Comparison of ENCODE assay signal across 13 cellular contexts in genomic region chr10:13865758-13866491, GRCh38.
DNase-seq lines count a peak whose midpoint lies in the region; ATAC-seq, FAIRE-seq and TF ChIP-seq lines count a peak whose summit lies in the region.
"Had no signal": no experiment of that assay in that cellular context is flagged by ENCODE, and none has a peak within 500 bp of the region (broad histone marks: within the 10 kb centered on the region; RNA-seq: fewer than 3 reads in every experiment).

No MANE protein-coding gene starts in this region.

- no peaks in the 10 kb centered on the region for H3K36me3 Mint-ChIP-seq in stimulated activated effector memory CD8-positive, alpha-beta T cell treated with anti-CD3 and anti-CD28 coated beads, Interleukin-12 subunit alpha, Interleukin-12 subunit beta, amount 100 ng/mL, for 72 hours
- H3K36me3 Mint-ChIP-seq: CD4-positive, CD25-positive, alpha-beta regulatory T cell had no signal

- TSS peak; percentile 90 for BruUV-seq in endothelial cell of umbilical vein (replicated peaks; lab: Mats Ljungman, UMichigan)

- 63% methylated on average over 8 of the region's 12 CpGs for WGBS in right lobe of liver (ENCODE audit: insufficient coverage, low coverage, low lambda C conversion rate, missing lambda C conversion rate)
- WGBS in testis, 2 donors: 72 to 85% methylated on average over 12 of the region's 12 CpGs

- peak; percentile 99 for FAIRE-seq in endothelial cell of umbilical vein (lab: Jason Lieb, UNC)
- FAIRE-seq: K562 had no signal

- POLR2A ChIA-PET in endothelial cell of umbilical vein (lab: Charles Lee): interaction anchor here (1.2 kb wide), 1 partner anchor 16 kb away, joined by 3 read pairs; no protein-coding TSS in a partner anchor

- TF ChIP-seq CTCF in endothelial cell of umbilical vein (IDR thresholded peaks at IDR 0.05; ENCODE audit: extremely low read depth in 1 of 2, insufficient read depth in 1 of 2, low read depth in 1 of 2, low read length in 2 of 2) (no peak), right lobe of liver (IDR thresholded peaks at IDR 0.05) (no peak), testis (IDR thresholded peaks at IDR 0.05) (no peak)

- dilution Hi-C loops in endothelial cell of umbilical vein (cut with MboI; ENCODE audit: extremely low pct_ligation_motif_present, low sequenced_read_pairs): no loop called here

- H3K9ac ChIP-seq in endothelial cell of umbilical vein (replicated peaks; ENCODE audit: extremely low read depth, insufficient read depth, low read length): peak overlapping the region; percentile 67

- no peak overlapping the region for H2AFZ ChIP-seq in endothelial cell of umbilical vein (ENCODE audit: low read depth, low read length)

- no peaks in the 10 kb centered on the region for H3K4me1 Mint-ChIP-seq in stimulated activated effector memory CD8-positive, alpha-beta T cell treated with anti-CD3 and anti-CD28 coated beads, Interleukin-12 subunit alpha, Interleukin-12 subunit beta, amount 100 ng/mL, for 72 hours

- H3K4me1 ChIP-seq in endothelial cell of umbilical vein (ENCODE audit: control insufficient read depth, extremely low read depth, insufficient read depth, low read length) (peaks cover 64% of the 10 kb centered on the region), right lobe of liver (no peaks in the 10 kb centered on the region), testis (no peaks in the 10 kb centered on the region)

- H3K4me2 ChIP-seq in endothelial cell of umbilical vein (ENCODE audit: insufficient read depth, low read length): peak overlapping the region; percentile 54

- ATAC-seq in right lobe of liver (peak; percentile 59 to 89 (median 78)), GM19397 (IDR thresholded peaks at IDR 0.05; ENCODE audit: unreplicated experiment) (no peak), GM21423 (IDR thresholded peaks at IDR 0.05; ENCODE audit: unreplicated experiment) (no peak)
- ATAC-seq in stimulated activated effector memory CD8-positive, alpha-beta T cell treated with anti-CD3 and anti-CD28 coated beads, Interleukin-12 subunit alpha, Interleukin-12 subunit beta, amount 100 ng/mL, for 72 hours: no peak
- ATAC-seq: K562 had no signal

- no peaks in the 10 kb centered on the region for H3K9me3 Mint-ChIP-seq in stimulated activated effector memory CD8-positive, alpha-beta T cell treated with anti-CD3 and anti-CD28 coated beads, Interleukin-12 subunit alpha, Interleukin-12 subunit beta, amount 100 ng/mL, for 72 hours
- H3K9me3 Mint-ChIP-seq: activated B cell treated with CpG ODN at 0.5 μM for 24 hours; CD4-positive, CD25-positive, alpha-beta regulatory T cell had no signal

- H3K4me3 Mint-ChIP-seq in stimulated activated effector memory CD8-positive, alpha-beta T cell treated with anti-CD3 and anti-CD28 coated beads, Interleukin-12 subunit alpha, Interleukin-12 subunit beta, amount 100 ng/mL, for 72 hours: no peak overlapping the region
- H3K4me3 Mint-ChIP-seq: activated B cell treated with CpG ODN at 0.5 μM for 24 hours; CD4-positive, CD25-positive, alpha-beta regulatory T cell had no signal

- peak overlapping the region; percentile 96 for H3K27ac ChIP-seq in endothelial cell of umbilical vein (ENCODE audit: insufficient read depth, low read depth, low read length)
- H3K27ac ChIP-seq in right lobe of liver: peak overlapping the region in 1 of 3 donors; percentile 51
- H3K27ac ChIP-seq in testis: no peak overlapping the region

- H4K20me1 ChIP-seq in endothelial cell of umbilical vein (replicated peaks; ENCODE audit: control insufficient read depth, extremely low read depth, insufficient read depth, low read length): no peaks in the 10 kb centered on the region

- H3K9me3 ChIP-seq in endothelial cell of umbilical vein (replicated peaks; ENCODE audit: control insufficient read depth, insufficient read depth, low read length) (no peaks in the 10 kb centered on the region), right lobe of liver (no peaks in the 10 kb centered on the region), testis (no peaks in the 10 kb centered on the region)

- peak; percentile 67 for DNase-seq in AG20443 (ENCODE audit: low spot score)
- DNase-seq in NCI-H226: peak; percentile 57
- DNase-seq in endothelial cell of umbilical vein (ENCODE audit: low read depth, low spot score): peak; percentile 89
- DNase-seq in right lobe of liver: peak in 1 of 3 donors; percentile 40
- no peak for DNase-seq in testis
- no peak for DNase-seq in stimulated activated effector memory CD8-positive, alpha-beta T cell treated with anti-CD3 and anti-CD28 coated beads, Interleukin-12 subunit alpha, Interleukin-12 subunit beta, amount 100 ng/mL, for 72 hours (ENCODE audit: low spot score in 2 of 2)
- DNase-seq: activated B cell treated with CpG ODN at 0.5 μM for 24 hours; activated naive CD4-positive, alpha-beta T cell; CD4-positive, CD25-positive, alpha-beta regulatory T cell; NCI-H748 treated with DMSO at 0.1 percent for 48 hours had no signal

- peaks cover 86% of the 10 kb centered on the region for H3K79me2 ChIP-seq in endothelial cell of umbilical vein (ENCODE audit: control insufficient read depth, insufficient read depth, low read length)

- TF ChIP-seq POLR2A in endothelial cell of umbilical vein (IDR thresholded peaks at IDR 0.05; ENCODE audit: low read depth, low read length) (no peak), right lobe of liver (IDR thresholded peaks at IDR 0.05) (no peak), testis (IDR thresholded peaks at IDR 0.05) (no peak)

- no peaks in the 10 kb centered on the region for H3K9me1 ChIP-seq in endothelial cell of umbilical vein (replicated peaks; ENCODE audit: control insufficient read depth, extremely low read depth, insufficient read depth, low read length)

- CTCF ChIA-PET in endothelial cell of umbilical vein (lab: Charles Lee): interaction anchor here (0.6 to 2.0 kb wide), 4 partner anchors 16 to 228 kb away, joined by 3 to 7 read pairs (median 5); no protein-coding TSS in a partner anchor

- intact Hi-C loops in endothelial cell of umbilical vein (cut with micrococcal nuclease) (loop anchor here (1.0 to 2.0 kb wide), 3 partner anchors 16 to 79 kb away; no protein-coding TSS in a partner anchor), right lobe of liver (cut with DNase I) (no loop called here), testis (cut with DNase I; ENCODE audit: low total_unique reads) (no loop called here)

- no peak overlapping the region for H3K27ac Mint-ChIP-seq in stimulated activated effector memory CD8-positive, alpha-beta T cell treated with anti-CD3 and anti-CD28 coated beads, Interleukin-12 subunit alpha, Interleukin-12 subunit beta, amount 100 ng/mL, for 72 hours
- H3K27ac Mint-ChIP-seq: activated B cell treated with CpG ODN at 0.5 μM for 24 hours; CD4-positive, CD25-positive, alpha-beta regulatory T cell had no signal

- H3K36me3 ChIP-seq in endothelial cell of umbilical vein (ENCODE audit: control insufficient read depth in 2 of 2, extremely low read depth in 1 of 2, insufficient read depth in 2 of 2, low read length in 2 of 2) (peaks cover 0 to 5% of the 10 kb centered on the region in 2 experiments), right lobe of liver (no peaks in the 10 kb centered on the region), testis (ENCODE audit: low read depth, missing control alignments) (no peaks in the 10 kb centered on the region)

- peak overlapping the region in 1 of 3 experiments; percentile 37 for H3K4me3 ChIP-seq in endothelial cell of umbilical vein (replicated peaks in 1 of 3; ENCODE audit: insufficient read depth in 1 of 3, low read depth in 1 of 3, low read length in 3 of 3)
- no peak overlapping the region for H3K4me3 ChIP-seq in right lobe of liver
- H3K4me3 ChIP-seq in testis: no peak overlapping the region
- H3K4me3 ChIP-seq: K562 had no signal

- H3K27me3 ChIP-seq in endothelial cell of umbilical vein (ENCODE audit: control insufficient read depth in 2 of 2, insufficient read depth in 2 of 2, low read length in 2 of 2) (no peaks in the 10 kb centered on the region), right lobe of liver (no peaks in the 10 kb centered on the region), testis (no peaks in the 10 kb centered on the region)

TF ChIP-seq in endothelial cell of umbilical vein, 7 proteins besides CTCF, POLR2A, EP300 and RAD21:
- peak; percentile 64 for TF ChIP-seq MYC (IDR thresholded peaks at IDR 0.05; ENCODE audit: low read depth, low read length)
- peak; percentile 72 for TF ChIP-seq GATA2 (IDR thresholded peaks at IDR 0.05; ENCODE audit: insufficient read depth, insufficient read length, low read depth, low read length)
- TF ChIP-seq POLR2AphosphoS5 (IDR thresholded peaks at IDR 0.05; ENCODE audit: insufficient read depth, low read depth, low read length): peak; percentile 87
- TF ChIP-seq MAX (IDR thresholded peaks at IDR 0.05; ENCODE audit: insufficient read depth, insufficient read length): peak; percentile 4
- no peak for TF ChIP-seq EZH2 (IDR thresholded peaks at IDR 0.05; ENCODE audit: borderline replicate concordance, low read depth, low read length, severe bottlenecking)
- peak; percentile 92 for TF ChIP-seq JUN (IDR thresholded peaks at IDR 0.05; ENCODE audit: borderline replicate concordance, insufficient read depth, insufficient read length, low read depth)
- TF ChIP-seq FOS (IDR thresholded peaks at IDR 0.05; ENCODE audit: borderline replicate concordance, insufficient read depth, low read length): peak; percentile 97

Comparison
In these comparisons a context has a peak if more than half of its experiments do, and no peak if none do; other contexts are left out.
1. DNase-seq: peak in AG20443 (single experiment), NCI-H226 (single experiment) and endothelial cell of umbilical vein (single experiment); none in testis (single experiment) and stimulated activated effector memory CD8-positive, alpha-beta T cell treated with anti-CD3 and anti-CD28 coated beads, Interleukin-12 subunit alpha, Interleukin-12 subunit beta, amount 100 ng/mL, for 72 hours (0 of 2).
2. ATAC-seq: peak in right lobe of liver (4 of 4); none in GM19397 (single experiment), stimulated activated effector memory CD8-positive, alpha-beta T cell treated with anti-CD3 and anti-CD28 coated beads, Interleukin-12 subunit alpha, Interleukin-12 subunit beta, amount 100 ng/mL, for 72 hours (single experiment) and GM21423 (single experiment).